Comparison of ENCODE assay signal across 7 cellular contexts in genomic region chr22:28805426-28805825, GRCh38. TPM values are rescaled to one million over a fixed set of nuclear protein-coding genes. Genes with fewer than 3 reads are reported as not detected.
DNase-seq lines count a peak whose midpoint lies in the region; ATAC-seq and TF ChIP-seq lines count a peak whose summit lies in the region.
"Not testable (repeated sequence)": the region's sequence is repeated elsewhere in the genome, so short reads cannot be mapped to it uniquely, and the experiment has no call there.

No MANE protein-coding gene starts in this region.

- not testable (repeated sequence) for H4K20me1 ChIP-seq in BLaER1

- not testable (repeated sequence) for H3K4me3 Mint-ChIP-seq in CD8-positive, alpha-beta T cell; T-helper 1 cell treated with Interleukin-12 subunit alpha and Interleukin-12 subunit beta and Interleukin-4 antibody, amounts not matched to agents 30 μg/mL and 1 μg/mL, for 36 hours; immature natural killer cell; naive thymus-derived CD8-positive, alpha-beta T cell

- H3K4me1 ChIP-seq in BLaER1 (peaks cover 88% of the 10 kb centered on the region), HAP-1 (peaks cover 26% of the 10 kb centered on the region)
- peaks cover 34% of the 10 kb centered on the region for H3K4me1 ChIP-seq in CD8-positive, alpha-beta T cell (ENCODE audit: insufficient read depth, low read length)

- ATAC-seq in CD8-positive, alpha-beta T cell; naive thymus-derived CD8-positive, alpha-beta T cell: not testable (repeated sequence)

- intact Hi-C loops in CD8-positive, alpha-beta T cell (cut with DNase I, micrococcal nuclease): loop anchor here (10.0 kb wide), 1 partner anchor 891 kb away; the partner anchor contains the start of gene PITPNB (in 2 of the 2)

- H3K36me3 Mint-ChIP-seq in CD8-positive, alpha-beta T cell: peaks cover 32% of the 10 kb centered on the region
- peaks cover 22% of the 10 kb centered on the region for H3K36me3 Mint-ChIP-seq in T-helper 1 cell treated with Interleukin-12 subunit alpha and Interleukin-12 subunit beta and Interleukin-4 antibody, amounts not matched to agents 30 μg/mL and 1 μg/mL, for 36 hours (ENCODE audit: low read depth)
- H3K36me3 Mint-ChIP-seq in immature natural killer cell: peaks cover 6 to 13% (median 9%) of the 10 kb centered on the region in 3 donors
- peaks cover 0 to 29% (median 11%) of the 10 kb centered on the region in 3 donors for H3K36me3 Mint-ChIP-seq in naive thymus-derived CD8-positive, alpha-beta T cell

- peaks cover 46% of the 10 kb centered on the region for H3K4me1 Mint-ChIP-seq in CD8-positive, alpha-beta T cell (ENCODE audit: low read depth)
- H3K4me1 Mint-ChIP-seq in T-helper 1 cell treated with Interleukin-12 subunit alpha and Interleukin-12 subunit beta and Interleukin-4 antibody, amounts not matched to agents 30 μg/mL and 1 μg/mL, for 36 hours (ENCODE audit: low read depth): peaks cover 35% of the 10 kb centered on the region
- peaks cover 47 to 54% of the 10 kb centered on the region in 2 donors for H3K4me1 Mint-ChIP-seq in immature natural killer cell
- H3K4me1 Mint-ChIP-seq in naive thymus-derived CD8-positive, alpha-beta T cell: peaks cover 14 to 65% (median 43%) of the 10 kb centered on the region in 4 donors

- in situ Hi-C loops in HAP-1 (cut with MboI; ENCODE audit: low sequenced_read_pairs): not testable (repeated sequence)

- H3K4me2 ChIP-seq in BLaER1: peak overlapping the region; percentile 90

- DNase-seq in CD8-positive, alpha-beta T cell; immature natural killer cell; naive thymus-derived CD8-positive, alpha-beta T cell: not testable (repeated sequence)
- DNase-seq in HAP-1 (ENCODE audit: low spot score in 2 of 2): peak; percentile 32 to 49
- peak; percentile 31 for DNase-seq in activated effector memory CD4-positive, alpha-beta T cell treated with anti-CD3 and anti-CD28 coated beads, Interleukin-2, amount 50 U/mL, for 16 hours

- CTCF ChIA-PET in CD8-positive, alpha-beta T cell (lab: Charles Lee): interaction anchor here (1.0 to 4.8 kb wide), 4 partner anchors 11 to 31 kb away, joined by 3 to 34 read pairs (median 5); no protein-coding TSS in a partner anchor

- POLR2A ChIA-PET in CD8-positive, alpha-beta T cell (lab: Charles Lee); naive thymus-derived CD8-positive, alpha-beta T cell (lab: Charles Lee): not testable (repeated sequence)

- not testable (repeated sequence) for H3K36me3 ChIP-seq in BLaER1; CD8-positive, alpha-beta T cell (ENCODE audit: insufficient read depth, low read length); HAP-1 (replicated peaks)

- H3K9ac ChIP-seq in BLaER1: peak overlapping the region; percentile 12; the same call in 1 of the 2 replicates

- not testable (repeated sequence) for H3K9me3 Mint-ChIP-seq in CD8-positive, alpha-beta T cell; T-helper 1 cell treated with Interleukin-12 subunit alpha and Interleukin-12 subunit beta and Interleukin-4 antibody, amounts not matched to agents 30 μg/mL and 1 μg/mL, for 36 hours; immature natural killer cell; naive thymus-derived CD8-positive, alpha-beta T cell

- not testable (repeated sequence) for H3K27me3 Mint-ChIP-seq in CD8-positive, alpha-beta T cell (ENCODE audit: low read depth); T-helper 1 cell treated with Interleukin-12 subunit alpha and Interleukin-12 subunit beta and Interleukin-4 antibody, amounts not matched to agents 30 μg/mL and 1 μg/mL, for 36 hours (ENCODE audit: low read depth); naive thymus-derived CD8-positive, alpha-beta T cell
- H3K27me3 Mint-ChIP-seq in immature natural killer cell (ENCODE audit: low read depth in 3 of 3): peaks cover 6 to 17% (median 15%) of the 10 kb centered on the region in 3 donors

- not testable (repeated sequence) for H3K4me3 ChIP-seq in BLaER1; CD8-positive, alpha-beta T cell (ENCODE audit: low read depth, low read length); HAP-1

- TF ChIP-seq CTCF in CD8-positive, alpha-beta T cell (IDR thresholded peaks at IDR 0.05): not testable (repeated sequence)

- not testable (repeated sequence) for H3K27me3 ChIP-seq in BLaER1; CD8-positive, alpha-beta T cell (ENCODE audit: insufficient read depth, low read length); HAP-1 (ENCODE audit: low read depth)

- peak overlapping the region; percentile 62 for H3K27ac Mint-ChIP-seq in CD8-positive, alpha-beta T cell
- H3K27ac Mint-ChIP-seq in T-helper 1 cell treated with Interleukin-12 subunit alpha and Interleukin-12 subunit beta and Interleukin-4 antibody, amounts not matched to agents 30 μg/mL and 1 μg/mL, for 36 hours: peak overlapping the region; percentile 3
- peak overlapping the region in 5 of 6 donors; percentile 17 to 72 (median 30) for H3K27ac Mint-ChIP-seq in immature natural killer cell
- H3K27ac Mint-ChIP-seq in naive thymus-derived CD8-positive, alpha-beta T cell: peak overlapping the region in 6 of 10 donors; percentile 18 to 75 (median 48)

- peak overlapping the region; percentile 99 for H3K27ac ChIP-seq in BLaER1
- H3K27ac ChIP-seq in CD8-positive, alpha-beta T cell (ENCODE audit: low read depth, low read length): not testable (repeated sequence)

- not testable (repeated sequence) for H3K9me3 ChIP-seq in BLaER1; CD8-positive, alpha-beta T cell (ENCODE audit: low read length); HAP-1

RNA-seq across cellular contexts. Expression of gene XBP1, which starts 5.1 kb away (rescaled TPM):
- 100 to 1,000 TPM; 207 to 212 TPM for total RNA-seq in CD8-positive, alpha-beta T cell
- polyA plus RNA-seq in immature natural killer cell: 1,000 to 10,000 TPM in 1 of 3 donors, 100 to 1,000 TPM in 2; 600 to 1,153 (median 962) TPM
- 10 to 100 TPM; 55.1 to 56.0 TPM for total RNA-seq in naive thymus-derived CD8-positive, alpha-beta T cell
- 100 to 1,000 TPM; 150 to 238 (median 176) TPM for polyA plus RNA-seq in naive thymus-derived CD8-positive, alpha-beta T cell

RNA-seq across cellular contexts. Expression of gene CCDC117, which starts 32.9 kb away (rescaled TPM):
- 10 to 100 TPM; 13.7 to 15.4 TPM for total RNA-seq in CD8-positive, alpha-beta T cell
- 10 to 100 TPM; 13.7 to 21.4 (median 14.7) TPM for polyA plus RNA-seq in immature natural killer cell
- total RNA-seq in naive thymus-derived CD8-positive, alpha-beta T cell: 10 to 100 TPM; 16.6 to 17.6 TPM
- 10 to 100 TPM in 1 of 3 donors, 1 to 10 TPM in 2; 7.2 to 11.1 (median 7.7) TPM for polyA plus RNA-seq in naive thymus-derived CD8-positive, alpha-beta T cell

Comparison
In these comparisons a context has a peak if more than half of its experiments do, and no peak if none do; other contexts are left out.
1. H3K27ac Mint-ChIP-seq: peak in every context shown above with its lines; median percentile 62 in CD8-positive, alpha-beta T cell; 48 in naive thymus-derived CD8-positive, alpha-beta T cell; 30 in immature natural killer cell; 3 in T-helper 1 cell treated with Interleukin-12 subunit alpha and Interleukin-12 subunit beta and Interleukin-4 antibody, amounts not matched to agents 30 μg/mL and 1 μg/mL, for 36 hours.